ENCODE assay signal across 8 cellular contexts in the genomic region with DNA sequence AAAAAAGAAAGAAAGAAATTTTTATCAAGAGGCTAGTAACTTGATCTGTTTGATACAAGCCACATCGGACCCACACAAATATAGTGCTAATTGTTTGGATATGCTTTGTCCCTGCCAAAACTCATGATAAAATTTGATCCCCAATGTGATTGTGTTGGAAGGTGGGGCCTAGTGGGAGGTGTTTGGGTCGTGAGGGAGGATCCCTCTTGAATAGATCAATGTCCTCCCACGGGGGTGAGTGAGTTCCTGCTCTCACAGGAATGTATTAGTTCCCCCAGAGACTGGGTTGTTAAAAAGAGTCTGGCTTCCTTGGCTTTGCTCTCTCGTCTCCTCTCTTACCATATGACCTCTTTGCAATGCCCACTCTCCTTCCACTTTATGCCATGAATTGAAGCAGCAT.
"Had no signal": no experiment of that assay in that cellular context is flagged by ENCODE, and none has a peak within 500 bp of the region (broad histone marks: within the 10 kb centered on the region; RNA-seq: fewer than 3 reads in every experiment).

No MANE protein-coding gene starts in this region.

- H2AFZ ChIP-seq: GM23248, GM23338 had no signal

- H3K4me2 ChIP-seq: GM23338 had no signal

- H3K9ac ChIP-seq: GM23248 had no signal

- H3K36me3 ChIP-seq: HAP-1 had no signal

- H3K9me3 ChIP-seq: HAP-1 had no signal

- DNase-seq: GM23248, GOT3, H7, H9, HCEC 1CT, HFFc6 had no signal

- H3K4me1 ChIP-seq: HAP-1 had no signal

- H3K4me3 ChIP-seq: GM23248, GM23338, HAP-1 had no signal

- H3K27ac ChIP-seq: GM23248 had no signal
